In genomic region chr21:28051662-28052061, GRCh38 we compare ENCODE assay signal across 8 cellular contexts.
A peak's percentile ranks its signal among the peaks of the same experiment; 100 is the strongest.
DNase-seq lines count a peak whose midpoint lies in the region; TF ChIP-seq lines count a peak whose summit lies in the region.
"Not testable (repeated sequence)": the region's sequence is repeated elsewhere in the genome, so short reads cannot be mapped to it uniquely, and the experiment has no call there.

No MANE protein-coding gene starts in this region.

- H3K27me3 ChIP-seq in BE2C; smooth muscle cell (ENCODE audit: low read depth): not testable (repeated sequence)

- H3K79me2 ChIP-seq in smooth muscle cell (ENCODE audit: low read depth), result not testable (repeated sequence)

- peaks cover 10% of the 10 kb centered on the region for H3K4me1 ChIP-seq in BE2C
- H3K4me1 ChIP-seq in smooth muscle cell (ENCODE audit: low read depth), result not testable (repeated sequence)

- peak; percentile 58 for TF ChIP-seq CTCF in BE2C (IDR thresholded peaks at IDR 0.05; ENCODE audit: low read depth, low read length)
- peak; percentile 23 for TF ChIP-seq CTCF in HFF-Myc (IDR thresholded peaks at IDR 0.05; ENCODE audit: low read depth, low read length, missing control alignments)
- peak; percentile 43 for TF ChIP-seq CTCF in choroid plexus epithelial cell (conservative IDR thresholded peaks at IDR 0.05; ENCODE audit: low read depth, low read length)
- TF ChIP-seq CTCF in smooth muscle cell (IDR thresholded peaks at IDR 0.05; ENCODE audit: borderline replicate concordance, insufficient read depth, poor library complexity, severe bottlenecking), result peak; percentile 70

- H2AFZ ChIP-seq in smooth muscle cell (ENCODE audit: low read depth), result not testable (repeated sequence)

- not testable (repeated sequence) for H3F3A ChIP-seq in smooth muscle cell (ENCODE audit: low read depth)

- not testable (repeated sequence) for H4K20me1 ChIP-seq in smooth muscle cell (ENCODE audit: low read depth)

- H3K9ac ChIP-seq in smooth muscle cell (ENCODE audit: low read depth), result not testable (repeated sequence)

- not testable (repeated sequence) for H3K27ac ChIP-seq in smooth muscle cell (ENCODE audit: low read depth)

- peak overlapping the region; percentile 14; the same call in 1 of the 2 replicates for H3K4me3 ChIP-seq in BE2C (ENCODE audit: low read depth, low read length)
- not testable (repeated sequence) for H3K4me3 ChIP-seq in HFF-Myc (replicated peaks; ENCODE audit: low read depth, low read length); choroid plexus epithelial cell (ENCODE audit: low read depth, low read length); smooth muscle cell

- peak; percentile 12 for DNase-seq in BE2C
- DNase-seq in HFF-Myc (ENCODE audit: extremely low read depth, low read depth), result peak; percentile 29
- DNase-seq in NCI-H446 treated with DMSO at 0.1 percent for 48 hours (lab: John Stamatoyannopoulos, UW), result peak; percentile 16
- DNase-seq in SKM-1 treated with dmso at 0.1 percent for 144 hours (lab: John Stamatoyannopoulos, UW; ENCODE audit: unreplicated experiment), result peak; percentile 23
- DNase-seq in choroid plexus epithelial cell (ENCODE audit: low read depth), result peak; percentile 71
- DNase-seq in glomerular endothelial cell (ENCODE audit: extremely low read depth, low read depth, low spot score), result peak; percentile 25
- peak; percentile 81 for DNase-seq in medulla oblongata (ENCODE audit: extremely low spot score)
- not testable (repeated sequence) for DNase-seq in smooth muscle cell (lab: John Stamatoyannopoulos, UW; ENCODE audit: unreplicated experiment)

- not testable (repeated sequence) for H3K9me3 ChIP-seq in BE2C; smooth muscle cell (replicated peaks; ENCODE audit: low read depth)

- peak overlapping the region; percentile 66 for H3K4me2 ChIP-seq in smooth muscle cell

- WGBS in smooth muscle cell (ENCODE audit: low lambda C conversion rate), result 16% methylated on average over 4 of the region's 4 CpGs

- H3K36me3 ChIP-seq in BE2C; smooth muscle cell (ENCODE audit: low read depth): not testable (repeated sequence)
